8 cellular contexts compared by ENCODE assay signal in genomic region chr9:111896942-111897830, GRCh38. TPM values are rescaled to one million over a fixed set of nuclear protein-coding genes. Genes with fewer than 3 reads are reported as not detected.
DNase-seq lines count a peak whose midpoint lies in the region; ATAC-seq and TF ChIP-seq lines count a peak whose summit lies in the region.

No MANE protein-coding gene starts in this region.

- H3K27ac Mint-ChIP-seq in GM23338, result no peak overlapping the region
- no peak overlapping the region for H3K27ac Mint-ChIP-seq in effector memory CD8-positive, alpha-beta T cell
- no peak overlapping the region for H3K27ac Mint-ChIP-seq in stimulated activated naive CD8-positive, alpha-beta T cell treated with anti-CD3 and anti-CD28 coated beads, Interleukin-15, Interleukin-2, amounts not matched to agents 100 ng/mL and 50 ng/mL, for 24 hours

- H3K79me1 ChIP-seq in mesendoderm (ENCODE audit: low read length), result peaks cover 11% of the 10 kb centered on the region

- no peak overlapping the region for H4K5ac ChIP-seq in mesendoderm (ENCODE audit: low read length)

- 0 out of 2 replicates have a peak overlapping the region, but pooled peaks have one; percentile 11 for H3K27ac ChIP-seq in GM23338 (ENCODE audit: low read depth)
- peak overlapping the region; percentile 93 for H3K27ac ChIP-seq in mesendoderm (ENCODE audit: low read depth, low read length)

- no peaks in the 10 kb centered on the region for H3K9me2 ChIP-seq in GM23338 (ENCODE audit: insufficient read depth)

- H2BK15ac ChIP-seq in mesendoderm (replicated peaks; ENCODE audit: low read depth), result no peak overlapping the region

- TF ChIP-seq CTCF in GM23338 (conservative IDR thresholded peaks at IDR 0.05; ENCODE audit: low read depth in 2 of 2), result no peak
- TF ChIP-seq CTCF in LNCaP clone FGC (IDR thresholded peaks at IDR 0.05; ENCODE audit: control insufficient read depth, extremely low read depth, insufficient read depth), result peak; percentile 38

- no peak overlapping the region for H2AK5ac ChIP-seq in mesendoderm (ENCODE audit: low read length)

- peak overlapping the region; percentile 90 for H3K9ac ChIP-seq in mesendoderm (ENCODE audit: low read length)

- peaks cover 4% of the 10 kb centered on the region for H3K27me3 Mint-ChIP-seq in GM23338 (ENCODE audit: insufficient read depth, low read depth, poor library complexity)
- no peaks in the 10 kb centered on the region for H3K27me3 Mint-ChIP-seq in effector memory CD8-positive, alpha-beta T cell
- H3K27me3 Mint-ChIP-seq in stimulated activated naive CD8-positive, alpha-beta T cell treated with anti-CD3 and anti-CD28 coated beads, Interleukin-15, Interleukin-2, amounts not matched to agents 100 ng/mL and 50 ng/mL, for 24 hours, result no peaks in the 10 kb centered on the region

- peak overlapping the region; percentile 81; the same call in 2 of the 3 replicates for H3K4me3 Mint-ChIP-seq in GM23338
- H3K4me3 Mint-ChIP-seq in effector memory CD8-positive, alpha-beta T cell, result no peak overlapping the region
- H3K4me3 Mint-ChIP-seq in stimulated activated naive CD8-positive, alpha-beta T cell treated with anti-CD3 and anti-CD28 coated beads, Interleukin-15, Interleukin-2, amounts not matched to agents 100 ng/mL and 50 ng/mL, for 24 hours, result peak overlapping the region; percentile 89

- no CpG with 5 or more reads among the region's 73 CpGs for WGBS in mesendoderm (ENCODE audit: extremely low coverage, insufficient coverage, low lambda C conversion rate)

- no peak overlapping the region for H2AFZ ChIP-seq in GM23338

- no peaks in the 10 kb centered on the region for H3K36me3 ChIP-seq in GM23338 (ENCODE audit: insufficient read depth)
- H3K36me3 ChIP-seq in mesendoderm (ENCODE audit: control insufficient read depth, insufficient read depth, low read length), result no peaks in the 10 kb centered on the region

- DNase-seq in NCI-H1417 (lab: John Stamatoyannopoulos, UW), result peak in 2 of 3 experiments; percentile 92 to 93
- no peak for DNase-seq in NCI-H1417 treated with DMSO at 0.1 percent for 48 hours (lab: John Stamatoyannopoulos, UW)
- DNase-seq in GM23338 (ENCODE audit: low spot score), result peak; percentile 72
- DNase-seq in LNCaP clone FGC (ENCODE audit: low read depth), result no peak
- peak; percentile 49 for DNase-seq in activated CD4-positive, alpha-beta T cell treated with anti-CD3 and anti-CD28 coated beads, Interleukin-2, amount 50 U/mL, for 1 hour
- peak in 2 of 3 experiments; percentile 5 to 9 for DNase-seq in effector memory CD8-positive, alpha-beta T cell
- DNase-seq in mesendoderm, result no peak

- peaks cover 11% of the 10 kb centered on the region; the same call in 2 of the 3 replicates for H3K4me1 Mint-ChIP-seq in GM23338
- H3K4me1 Mint-ChIP-seq in effector memory CD8-positive, alpha-beta T cell (ENCODE audit: low read depth in 2 of 2), result peaks cover 9 to 10% of the 10 kb centered on the region in 2 donors
- peaks cover 14% of the 10 kb centered on the region for H3K4me1 Mint-ChIP-seq in stimulated activated naive CD8-positive, alpha-beta T cell treated with anti-CD3 and anti-CD28 coated beads, Interleukin-15, Interleukin-2, amounts not matched to agents 100 ng/mL and 50 ng/mL, for 24 hours (ENCODE audit: low read depth)

- H2BK5ac ChIP-seq in mesendoderm (ENCODE audit: low read length), result no peak overlapping the region

- H3K4me1 ChIP-seq in GM23338 (ENCODE audit: insufficient read depth), result peaks cover 27% of the 10 kb centered on the region
- peaks cover 2% of the 10 kb centered on the region for H3K4me1 ChIP-seq in mesendoderm (ENCODE audit: control insufficient read depth, low read depth, low read length)

- ATAC-seq in GM23338, result peak; percentile 37
- ATAC-seq in effector memory CD8-positive, alpha-beta T cell (replicated peaks), result peak; percentile 59

- H3K23ac ChIP-seq in mesendoderm (ENCODE audit: low read length), result peak overlapping the region; percentile 80

- H3K4me3 ChIP-seq in GM23338, result peak overlapping the region; percentile 85
- peak overlapping the region; percentile 73 for H3K4me3 ChIP-seq in LNCaP clone FGC (ENCODE audit: low read depth, low read length)
- peak overlapping the region; percentile 92 for H3K4me3 ChIP-seq in mesendoderm (ENCODE audit: low read length)

- H3K4ac ChIP-seq in mesendoderm (ENCODE audit: low read depth, low read length), result peak overlapping the region; percentile 41

- H4K8ac ChIP-seq in mesendoderm (ENCODE audit: low read depth, low read length), result no peak overlapping the region

- H3K56ac ChIP-seq in mesendoderm (ENCODE audit: low read length), result peak overlapping the region; percentile 91

- no peaks in the 10 kb centered on the region for H3K9me3 Mint-ChIP-seq in GM23338
- H3K9me3 Mint-ChIP-seq in effector memory CD8-positive, alpha-beta T cell, result no peaks in the 10 kb centered on the region
- H3K9me3 Mint-ChIP-seq in stimulated activated naive CD8-positive, alpha-beta T cell treated with anti-CD3 and anti-CD28 coated beads, Interleukin-15, Interleukin-2, amounts not matched to agents 100 ng/mL and 50 ng/mL, for 24 hours, result no peaks in the 10 kb centered on the region

- H3K36me3 Mint-ChIP-seq in GM23338 (ENCODE audit: low read depth), result no peaks in the 10 kb centered on the region
- peaks cover 4% of the 10 kb centered on the region for H3K36me3 Mint-ChIP-seq in effector memory CD8-positive, alpha-beta T cell (ENCODE audit: insufficient read depth)
- H3K36me3 Mint-ChIP-seq in stimulated activated naive CD8-positive, alpha-beta T cell treated with anti-CD3 and anti-CD28 coated beads, Interleukin-15, Interleukin-2, amounts not matched to agents 100 ng/mL and 50 ng/mL, for 24 hours (ENCODE audit: low read depth), result no peaks in the 10 kb centered on the region

- peak overlapping the region; percentile 93 for H3K18ac ChIP-seq in mesendoderm (ENCODE audit: low read length)

- peaks cover 29% of the 10 kb centered on the region for H4K20me1 ChIP-seq in GM23338 (replicated peaks; ENCODE audit: insufficient read depth)

- no peak overlapping the region for H2BK120ac ChIP-seq in mesendoderm (ENCODE audit: low read depth, low read length)

- no peaks in the 10 kb centered on the region for H3F3A ChIP-seq in GM23338 (replicated peaks; ENCODE audit: low read depth)

- H3K4me2 ChIP-seq in GM23338 (peak overlapping the region; percentile 74), mesendoderm (ENCODE audit: low read length) (peak overlapping the region; percentile 98)

- H3K27me3 ChIP-seq in GM23338 (ENCODE audit: insufficient read depth) (no peaks in the 10 kb centered on the region), mesendoderm (ENCODE audit: insufficient read depth, low read length, poor library complexity) (no peaks in the 10 kb centered on the region)

- H3K79me2 ChIP-seq in GM23338 (replicated peaks; ENCODE audit: insufficient read depth), result peaks cover 49% of the 10 kb centered on the region
- peaks cover 40% of the 10 kb centered on the region for H3K79me2 ChIP-seq in mesendoderm (ENCODE audit: control insufficient read depth, insufficient read depth, low read length)

TF ChIP-seq in GM23338, 12 proteins besides CTCF, POLR2A, EP300 and RAD21 (continues in another document):
- TF ChIP-seq POLR2AphosphoS5 (IDR thresholded peaks at IDR 0.05; ENCODE audit: low read depth), result no peak

RNA-seq across cellular contexts. Expression of gene UGCG, which starts 0.6 kb away (rescaled TPM):
- total RNA-seq in GM23338 (2014; rRNA removed; shearing (Covaris generic)), result 44.9 and 48.1 TPM in 2 replicates
- 27.8 and 30.4 TPM in 2 replicates for polyA plus RNA-seq in GM23338 (2016; fragmentation: Nextera tagmentation; extraction: Ambion mirVana)
- polyA plus RNA-seq in mesendoderm (2013, experiment 1 of 2), result 26.9 TPM
- 26.0 TPM for polyA plus RNA-seq in mesendoderm (2013, experiment 2 of 2)

Comparison
In these comparisons a context has a peak if more than half of its experiments do, and no peak if none do; other contexts are left out.
1. DNase-seq: peak in NCI-H1417 (2 of 3), GM23338 (single experiment), activated CD4-positive, alpha-beta T cell treated with anti-CD3 and anti-CD28 coated beads, Interleukin-2, amount 50 U/mL, for 1 hour (single experiment) and effector memory CD8-positive, alpha-beta T cell (2 of 3); none in NCI-H1417 treated with DMSO at 0.1 percent for 48 hours (single experiment), LNCaP clone FGC (single experiment) and mesendoderm (single experiment).
2. H3K4me3 Mint-ChIP-seq: peak in GM23338 (single experiment) and stimulated activated naive CD8-positive, alpha-beta T cell treated with anti-CD3 and anti-CD28 coated beads, Interleukin-15, Interleukin-2, amounts not matched to agents 100 ng/mL and 50 ng/mL, for 24 hours (single experiment); none in effector memory CD8-positive, alpha-beta T cell (0 of 2).
3. Peak in every context shown above with its lines, with median percentiles within 50 percentile points of each other: H3K4me3 ChIP-seq.